8 cellular contexts compared by ENCODE assay signal in genomic region chr5:134438641-134439621, GRCh38. TPM values are rescaled to one million over a fixed set of nuclear protein-coding genes. Genes with fewer than 3 reads are reported as not detected.
DNase-seq lines count a peak whose midpoint lies in the region; FAIRE-seq and TF ChIP-seq lines count a peak whose summit lies in the region.

No MANE protein-coding gene starts in this region.

- DNase-seq in DMS53 treated with DMSO at 0.1 percent for 48 hours (lab: John Stamatoyannopoulos, UW; ENCODE audit: unreplicated experiment) (peak; percentile 97), NCI-H526 (lab: John Stamatoyannopoulos, UW) (peak; percentile 66 to 71), fibroblast of peridontal ligament (ENCODE audit: extremely low read depth) (peak; percentile 98), occipital lobe (lab: John Stamatoyannopoulos, UW) (peak; percentile 28), HuH-7 (ENCODE audit: low spot score) (no peak), GM19239 (ENCODE audit: insufficient read length, low spot score) (no peak), D721Med (ENCODE audit: insufficient read length, low spot score) (no peak)
- DNase-seq in activated T-cell treated with anti-CD3 and anti-CD28 coated beads, Interleukin-2, amount 50 U/mL, for 1 hour, result no peak

- TF ChIP-seq CTCF in D721Med (IDR thresholded peaks at IDR 0.05; ENCODE audit: insufficient read depth, missing control alignments), result no peak

- FAIRE-seq in GM19239 (lab: Jason Lieb, UNC) (no peak), D721Med (lab: Jason Lieb, UNC) (no peak)

RNA-seq across cellular contexts. Expression of gene CDKN2AIPNL, which starts 27.2 kb away (rescaled TPM):
- 52.9 TPM for total RNA-seq in occipital lobe

Comparison
In these comparisons a context has a peak if more than half of its experiments do, and no peak if none do; other contexts are left out.
1. DNase-seq: peak in DMS53 treated with DMSO at 0.1 percent for 48 hours (single experiment), NCI-H526 (2 of 2), fibroblast of peridontal ligament (single experiment) and occipital lobe (single experiment); none in activated T-cell treated with anti-CD3 and anti-CD28 coated beads, Interleukin-2, amount 50 U/mL, for 1 hour (single experiment), HuH-7 (single experiment), GM19239 (single experiment) and D721Med (single experiment).